35 cellular contexts compared by ENCODE assay signal in genomic region chr4:166229799-166230198, GRCh38.
"Had no signal": no experiment of that assay in that cellular context is flagged by ENCODE, and none has a peak within 500 bp of the region (broad histone marks: within the 10 kb centered on the region; RNA-seq: fewer than 3 reads in every experiment).

No MANE protein-coding gene starts in this region.

- H3K4me3 ChIP-seq: MG63 had no signal

- DNase-seq: Karpas-422, Kasumi-1, MG63, MM.1S, MV-4-11, NCI-H1048, NCI-H1092, NCI-H1092 treated with DMSO at 0.1 percent for 48 hours, NCI-H1105, NCI-H1105 treated with DMSO at 0.1 percent for 48 hours, NCI-H1417, NCI-H1417 treated with DMSO at 0.1 percent for 48 hours, NCI-H1436, NCI-H1436 treated with DMSO at 0.1 percent for 48 hours, NCI-H146, NCI-H1694, NCI-H1694 treated with DMSO at 0.1 percent for 48 hours, NCI-H187, NCI-H187 treated with DMSO at 0.1 percent for 48 hours, NCI-H1930, NCI-H2029, NCI-H2029 treated with DMSO at 0.1 percent for 48 hours, NCI-H2081, NCI-H2081 treated with DMSO at 0.1 percent for 48 hours, NCI-H2107, NCI-H2171, NCI-H2171 treated with DMSO at 0.1 percent for 48 hours, NCI-H2227 treated with DMSO at 0.1 percent for 48 hours, NCI-H226, NCI-H345, NCI-H446, NCI-H446 treated with DMSO at 0.1 percent for 48 hours, NCI-H510A, NCI-H510A treated with DMSO at 0.1 percent for 48 hours, NCI-H524 had no signal

- H3K36me3 ChIP-seq: MG63 had no signal
